In the genomic region with DNA sequence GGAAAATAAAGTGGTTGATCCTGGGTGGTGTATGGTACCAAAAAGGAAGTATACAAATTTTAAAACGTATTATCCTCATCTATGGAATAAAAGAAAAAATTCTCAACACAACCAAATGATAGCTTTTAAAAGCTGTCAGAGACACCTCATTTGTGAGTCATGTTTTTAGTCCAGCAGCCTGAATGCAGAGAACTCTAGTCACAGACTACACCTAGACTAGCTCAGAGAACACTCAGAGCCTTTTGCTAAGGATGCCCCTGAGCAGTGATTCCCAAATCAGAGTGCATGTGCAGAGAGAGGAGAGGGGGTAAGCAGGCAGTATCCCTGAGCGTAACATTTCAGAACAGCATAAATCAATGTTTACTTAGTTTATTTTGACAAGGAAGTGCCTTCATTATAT, we compare ENCODE assay signal across 24 cellular contexts.
"Had no signal": no experiment of that assay in that cellular context is flagged by ENCODE, and none has a peak within 500 bp of the region (broad histone marks: within the 10 kb centered on the region; RNA-seq: fewer than 3 reads in every experiment).

No MANE protein-coding gene starts in this region.

- H3K36me3 ChIP-seq: esophagus muscularis mucosa, gastrocnemius medialis, heart right ventricle, right atrium auricular region, sigmoid colon, tibial nerve, upper lobe of right lung, vagina had no signal

- H3K9me3 ChIP-seq: esophagus muscularis mucosa, gastrocnemius medialis, right atrium auricular region, testis, tibial nerve, upper lobe of right lung, vagina had no signal

- H3K4me1 Mint-ChIP-seq: natural killer cell; neural crest cell; stimulated activated naive B cell treated with anti-CD40 and anti-IgM and Interleukin-4, amounts not matched to agents 10 μg/mL and 1 μg/mL and 100 μg/mL, for 72 hours; stimulated activated naive CD8-positive, alpha-beta T cell treated with anti-CD3 and anti-CD28 coated beads, Interleukin-15, amount 100 ng/mL, for 72 hours had no signal

- FAIRE-seq: islet of Langerhans had no signal

- H3K9me3 Mint-ChIP-seq: mesothelial cell of epicardium; neural crest cell; stimulated activated naive CD8-positive, alpha-beta T cell treated with anti-CD3 and anti-CD28 coated beads, Interleukin-15, amount 100 ng/mL, for 72 hours had no signal

- H3K4me3 Mint-ChIP-seq: mesothelial cell of epicardium; natural killer cell; neural crest cell; stimulated activated naive B cell treated with anti-CD40 and anti-IgM and Interleukin-4, amounts not matched to agents 10 μg/mL and 1 μg/mL and 100 μg/mL, for 72 hours; stimulated activated naive CD8-positive, alpha-beta T cell treated with anti-CD3 and anti-CD28 coated beads, Interleukin-15, amount 100 ng/mL, for 72 hours had no signal

- DNase-seq: dorsolateral prefrontal cortex; effector CD8-positive, alpha-beta T cell; gastrocnemius medialis; heart right ventricle; hypothalamus; kidney glomerular epithelial cell; natural killer cell; posterior cingulate gyrus; sigmoid colon; stimulated activated CD4-positive, alpha-beta T cell treated with anti-CD3 and anti-CD28 coated beads, Interleukin-2, amount 100 ng/mL, for 24 hours; stimulated activated CD4-positive, alpha-beta T cell treated with anti-CD3 and anti-CD28 coated beads, Interleukin-4, amount 100 ng/mL, for 4 hours; stimulated activated naive B cell treated with anti-CD40 and anti-IgM and Interleukin-4, amounts not matched to agents 10 μg/mL and 1 μg/mL and 100 μg/mL, for 72 hours; stimulated activated naive CD8-positive, alpha-beta T cell treated with anti-CD3 and anti-CD28 coated beads, Interleukin-15, amount 100 ng/mL, for 72 hours; testis; upper lobe of right lung had no signal

- H3K27ac Mint-ChIP-seq: mesothelial cell of epicardium; natural killer cell; stimulated activated naive B cell treated with anti-CD40 and anti-IgM and Interleukin-4, amounts not matched to agents 10 μg/mL and 1 μg/mL and 100 μg/mL, for 72 hours; stimulated activated naive CD8-positive, alpha-beta T cell treated with anti-CD3 and anti-CD28 coated beads, Interleukin-15, amount 100 ng/mL, for 72 hours had no signal

- H3K27ac ChIP-seq: dorsolateral prefrontal cortex, epithelial cell of prostate, esophagus muscularis mucosa, gastrocnemius medialis, heart right ventricle, right atrium auricular region, sigmoid colon, skin epidermis, testis, tibial nerve, upper lobe of right lung, vagina had no signal

- H3K4me1 ChIP-seq: gastrocnemius medialis, heart right ventricle, right atrium auricular region, sigmoid colon, testis, tibial nerve, upper lobe of right lung, vagina had no signal

- H3K27me3 ChIP-seq: dorsolateral prefrontal cortex, esophagus muscularis mucosa, gastrocnemius medialis, right atrium auricular region, sigmoid colon, testis, tibial nerve, upper lobe of right lung, vagina had no signal

- H3K36me3 Mint-ChIP-seq: mesothelial cell of epicardium; natural killer cell; stimulated activated naive B cell treated with anti-CD40 and anti-IgM and Interleukin-4, amounts not matched to agents 10 μg/mL and 1 μg/mL and 100 μg/mL, for 72 hours had no signal

- H3K27me3 Mint-ChIP-seq: stimulated activated naive B cell treated with anti-CD40 and anti-IgM and Interleukin-4, amounts not matched to agents 10 μg/mL and 1 μg/mL and 100 μg/mL, for 72 hours; stimulated activated naive CD8-positive, alpha-beta T cell treated with anti-CD3 and anti-CD28 coated beads, Interleukin-15, amount 100 ng/mL, for 72 hours had no signal

- H3K4me3 ChIP-seq: dorsolateral prefrontal cortex, esophagus muscularis mucosa, gastrocnemius medialis, heart right ventricle, right atrium auricular region, sigmoid colon, skin epidermis, testis, tibial nerve, upper lobe of right lung, vagina had no signal
